ENCODE assay signal across 18 cellular contexts in genomic region chr10:30079423-30079822, GRCh38. TPM values are rescaled to one million over a fixed set of nuclear protein-coding genes. Genes with fewer than 3 reads are reported as not detected.
"Had no signal": no experiment of that assay in that cellular context is flagged by ENCODE, and none has a peak within 500 bp of the region (broad histone marks: within the 10 kb centered on the region; RNA-seq: fewer than 3 reads in every experiment).

No MANE protein-coding gene starts in this region.

- H3K27ac Mint-ChIP-seq: naive thymus-derived CD8-positive, alpha-beta T cell; progenitor cell of endocrine pancreas; type B pancreatic cell had no signal

- H3K27ac ChIP-seq: coronary artery, dorsolateral prefrontal cortex, pancreas, thyroid gland had no signal

- H3K9me3 ChIP-seq: mucosa of descending colon, pancreas, thyroid gland had no signal

- ATAC-seq: mucosa of descending colon; naive thymus-derived CD8-positive, alpha-beta T cell; pancreas; right cardiac atrium had no signal

- H3K4me2 ChIP-seq: smooth muscle cell had no signal

- H3K36me3 Mint-ChIP-seq: naive thymus-derived CD8-positive, alpha-beta T cell; type B pancreatic cell had no signal

- H3K4me3 ChIP-seq: coronary artery, dorsolateral prefrontal cortex, mucosa of descending colon, pancreas, smooth muscle cell, thyroid gland had no signal

- H3K36me3 ChIP-seq: pancreas, thyroid gland had no signal

- H3K27me3 ChIP-seq: pancreas, thyroid gland had no signal

- H3K27me3 Mint-ChIP-seq: type B pancreatic cell had no signal

- H3K4me3 Mint-ChIP-seq: naive thymus-derived CD8-positive, alpha-beta T cell; type B pancreatic cell had no signal

- H3K4me1 ChIP-seq: pancreas, thyroid gland had no signal

- DNase-seq: dorsolateral prefrontal cortex; effector CD8-positive, alpha-beta T cell; foreskin melanocyte; head of caudate nucleus; hippocampal formation; kidney glomerular epithelial cell; mucosa of descending colon; naive thymus-derived CD8-positive, alpha-beta T cell; nucleus accumbens; pancreas; right cardiac atrium; stimulated activated CD4-positive, alpha-beta T cell treated with anti-CD3 and anti-CD28 coated beads, Interleukin-2, amount 100 ng/mL, for 48 hours; stimulated activated naive CD4-positive, alpha-beta T cell treated with Interleukin-2 at 50 U/mL for 16 hours; thyroid gland had no signal

RNA-seq across cellular contexts. Expression of gene JCAD, which starts 20.0 kb away (rescaled TPM):
- total RNA-seq: naive thymus-derived CD8-positive, alpha-beta T cell had no signal
- polyA plus RNA-seq: naive thymus-derived CD8-positive, alpha-beta T cell had no signal
